13 cellular contexts compared by ENCODE assay signal in genomic region chr13:50693755-50694154, GRCh38.
DNase-seq lines count a peak whose midpoint lies in the region; ATAC-seq, FAIRE-seq and TF ChIP-seq lines count a peak whose summit lies in the region.
"Had no signal": no experiment of that assay in that cellular context is flagged by ENCODE, and none has a peak within 500 bp of the region (broad histone marks: within the 10 kb centered on the region; RNA-seq: fewer than 3 reads in every experiment).

No MANE protein-coding gene starts in this region.

- peaks cover 0 to 2% of the 10 kb centered on the region in 2 donors for H3K27me3 Mint-ChIP-seq in CD8-positive, alpha-beta memory T cell
- H3K27me3 Mint-ChIP-seq in activated CD8-positive, alpha-beta T cell treated with anti-CD3 and anti-CD28 coated beads for 36 hours: no peaks in the 10 kb centered on the region
- H3K27me3 Mint-ChIP-seq: activated CD4-positive, alpha-beta memory T cell treated with anti-CD3 and anti-CD28 coated beads for 36 hours had no signal

- CTCF ChIA-PET in CD8-positive, alpha-beta memory T cell (lab: Charles Lee): interaction anchor here (1.0 kb wide), 1 partner anchor 14 kb away, joined by 3 read pairs; no protein-coding TSS in a partner anchor
- CTCF ChIA-PET in activated CD8-positive, alpha-beta T cell treated with anti-CD3 and anti-CD28 coated beads for 36 hours (lab: Charles Lee): interaction anchor here (1.6 kb wide), 1 partner anchor 13 kb away, joined by 4 read pairs; no protein-coding TSS in a partner anchor

- H3K36me3 Mint-ChIP-seq in CD8-positive, alpha-beta memory T cell: no peaks in the 10 kb centered on the region
- H3K36me3 Mint-ChIP-seq in activated CD8-positive, alpha-beta T cell treated with anti-CD3 and anti-CD28 coated beads for 36 hours (ENCODE audit: low read depth): no peaks in the 10 kb centered on the region
- H3K36me3 Mint-ChIP-seq: activated CD4-positive, alpha-beta memory T cell treated with anti-CD3 and anti-CD28 coated beads for 36 hours had no signal

- intact Hi-C loops in activated CD8-positive, alpha-beta T cell treated with anti-CD3 and anti-CD28 coated beads for 36 hours (cut with micrococcal nuclease): no loop called here

- POLR2A ChIA-PET in CD8-positive, alpha-beta memory T cell (lab: Charles Lee): no interaction called here
- POLR2A ChIA-PET in activated CD8-positive, alpha-beta T cell treated with anti-CD3 and anti-CD28 coated beads for 36 hours (lab: Charles Lee): no interaction called here

- no peak overlapping the region for H3K4me3 Mint-ChIP-seq in CD8-positive, alpha-beta memory T cell
- no peak overlapping the region for H3K4me3 Mint-ChIP-seq in activated CD8-positive, alpha-beta T cell treated with anti-CD3 and anti-CD28 coated beads for 36 hours
- H3K4me3 Mint-ChIP-seq: activated CD4-positive, alpha-beta memory T cell treated with anti-CD3 and anti-CD28 coated beads for 36 hours; activated naive CD4-positive, alpha-beta T cell treated with anti-CD3 and anti-CD28 coated beads for 36 hours had no signal

- no peaks in the 10 kb centered on the region for H3K9me3 Mint-ChIP-seq in CD8-positive, alpha-beta memory T cell
- H3K9me3 Mint-ChIP-seq in activated CD8-positive, alpha-beta T cell treated with anti-CD3 and anti-CD28 coated beads for 36 hours: no peaks in the 10 kb centered on the region
- H3K9me3 Mint-ChIP-seq: activated CD4-positive, alpha-beta memory T cell treated with anti-CD3 and anti-CD28 coated beads for 36 hours; activated naive CD4-positive, alpha-beta T cell treated with anti-CD3 and anti-CD28 coated beads for 36 hours had no signal

- H3K4me1 Mint-ChIP-seq in CD8-positive, alpha-beta memory T cell: no peaks in the 10 kb centered on the region
- no peaks in the 10 kb centered on the region for H3K4me1 Mint-ChIP-seq in activated CD8-positive, alpha-beta T cell treated with anti-CD3 and anti-CD28 coated beads for 36 hours (ENCODE audit: low read depth)

- peak overlapping the region in 1 of 2 donors; percentile 55 for H3K27ac ChIP-seq in thoracic aorta
- H3K27ac ChIP-seq in CD8-positive, alpha-beta memory T cell (ENCODE audit: low read depth, low read length): no peak overlapping the region
- H3K27ac ChIP-seq: HL-60, vagina had no signal

- DNase-seq in RCC 7860 (ENCODE audit: low spot score) (peak; percentile 26), fibroblast of the aortic adventitia (ENCODE audit: low read depth) (peak; percentile 55), medulla oblongata (ENCODE audit: extremely low spot score) (peak; percentile 66), thoracic aorta (ENCODE audit: low spot score) (no peak), GF-D8 (lab: John Stamatoyannopoulos, UW) (no peak), ACHN (no peak)
- no peak for DNase-seq in CD8-positive, alpha-beta memory T cell
- no peak for DNase-seq in activated CD8-positive, alpha-beta T cell treated with anti-CD3 and anti-CD28 coated beads for 36 hours
- DNase-seq: activated CD4-positive, alpha-beta memory T cell treated with anti-CD3 and anti-CD28 coated beads for 36 hours; activated naive CD4-positive, alpha-beta T cell treated with anti-CD3 and anti-CD28 coated beads for 36 hours; NCI-H524 treated with DMSO at 0.1 percent for 48 hours had no signal

- no peaks in the 10 kb centered on the region for H3K27me3 ChIP-seq in thoracic aorta (replicated peaks; ENCODE audit: insufficient read depth)
- H3K27me3 ChIP-seq in CD8-positive, alpha-beta memory T cell (ENCODE audit: insufficient read depth, low read length, poor library complexity, severe bottlenecking): no peaks in the 10 kb centered on the region
- H3K27me3 ChIP-seq: vagina had no signal

- peaks cover 11 to 23% of the 10 kb centered on the region in 2 donors for H3K4me1 ChIP-seq in thoracic aorta (ENCODE audit: control insufficient read depth in 1 of 2, low read depth in 2 of 2)
- H3K4me1 ChIP-seq in CD8-positive, alpha-beta memory T cell (ENCODE audit: insufficient read depth, low read length): no peaks in the 10 kb centered on the region

- FAIRE-seq in RCC 7860 (lab: Jason Lieb, UNC): peak; percentile 59

- H3K4me3 ChIP-seq in fibroblast of the aortic adventitia (ENCODE audit: low read depth, low read length) (no peak overlapping the region), thoracic aorta (peak overlapping the region; percentile 29)
- H3K4me3 ChIP-seq in CD8-positive, alpha-beta memory T cell (ENCODE audit: low read length): no peak overlapping the region
- H3K4me3 ChIP-seq: vagina had no signal

- H3K27ac Mint-ChIP-seq in CD8-positive, alpha-beta memory T cell: no peak overlapping the region
- no peak overlapping the region for H3K27ac Mint-ChIP-seq in activated CD8-positive, alpha-beta T cell treated with anti-CD3 and anti-CD28 coated beads for 36 hours
- H3K27ac Mint-ChIP-seq: activated CD4-positive, alpha-beta memory T cell treated with anti-CD3 and anti-CD28 coated beads for 36 hours; activated naive CD4-positive, alpha-beta T cell treated with anti-CD3 and anti-CD28 coated beads for 36 hours had no signal

- no peak for TF ChIP-seq CTCF in fibroblast of the aortic adventitia (IDR thresholded peaks at IDR 0.05; ENCODE audit: insufficient read depth, low read length)
- TF ChIP-seq CTCF in thoracic aorta (IDR thresholded peaks at IDR 0.05): no peak
- no peak for TF ChIP-seq CTCF in activated CD8-positive, alpha-beta T cell treated with anti-CD3 and anti-CD28 coated beads for 36 hours (IDR thresholded peaks at IDR 0.05)

- in situ Hi-C loops in ACHN (cut with HindIII; ENCODE audit: low pct_ligation_motif_present, low pct_unique_long_range_greater_than_20kb, low sequenced_read_pairs): no loop called here

- ATAC-seq in thoracic aorta (ENCODE audit: insufficient number of reproducible peaks, low FRiP score, low read depth): peak; percentile 26
- no peak for ATAC-seq in activated CD8-positive, alpha-beta T cell treated with anti-CD3 and anti-CD28 coated beads for 36 hours

- no peaks in the 10 kb centered on the region for H3K36me3 ChIP-seq in thoracic aorta
- no peaks in the 10 kb centered on the region for H3K36me3 ChIP-seq in CD8-positive, alpha-beta memory T cell (ENCODE audit: insufficient read depth, low read length)
- H3K36me3 ChIP-seq: vagina had no signal

- H3K9me3 ChIP-seq in thoracic aorta: no peaks in the 10 kb centered on the region
- H3K9me3 ChIP-seq in CD8-positive, alpha-beta memory T cell (ENCODE audit: low read length): no peaks in the 10 kb centered on the region
- H3K9me3 ChIP-seq: vagina had no signal

Comparison
In these comparisons a context has a peak if more than half of its experiments do, and no peak if none do; other contexts are left out.
1. DNase-seq: peak in RCC 7860 (single experiment), fibroblast of the aortic adventitia (single experiment) and medulla oblongata (single experiment); none in thoracic aorta (single experiment), CD8-positive, alpha-beta memory T cell (0 of 5), activated CD8-positive, alpha-beta T cell treated with anti-CD3 and anti-CD28 coated beads for 36 hours (single experiment), GF-D8 (single experiment) and ACHN (single experiment).